17 cellular contexts compared by ENCODE assay signal in the genomic region with DNA sequence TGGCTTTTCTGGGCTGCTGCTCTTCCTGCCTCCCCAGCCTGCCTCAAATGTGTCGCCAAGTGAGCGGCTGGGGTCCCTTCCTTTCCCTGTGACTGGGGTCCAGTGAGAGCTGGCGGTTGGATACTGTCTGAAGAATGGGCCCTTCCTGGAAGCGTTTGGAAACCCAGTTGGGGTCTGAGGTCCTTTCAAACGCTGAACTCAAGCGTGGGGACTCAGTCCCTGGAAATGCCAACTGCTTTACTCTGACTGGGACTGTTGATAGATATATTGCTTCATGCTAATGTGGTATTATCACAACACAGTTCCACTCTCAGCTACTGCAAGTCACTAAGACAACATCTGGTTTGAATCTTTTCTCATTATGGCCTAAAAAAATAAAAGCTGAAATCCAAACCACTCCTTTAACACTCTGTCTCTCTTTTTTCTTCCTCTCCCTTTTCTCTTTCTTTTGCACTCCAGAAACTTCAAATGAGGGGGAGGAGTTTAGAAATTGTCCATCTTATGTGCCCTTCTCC.
"Had no signal": no experiment of that assay in that cellular context is flagged by ENCODE, and none has a peak within 500 bp of the region (broad histone marks: within the 10 kb centered on the region; RNA-seq: fewer than 3 reads in every experiment).

No MANE protein-coding gene starts in this region.

- H3K4me1 ChIP-seq: colonic mucosa, lower lobe of right lung, neural progenitor cell, spleen, upper lobe of right lung had no signal

- ATAC-seq: activated CD8-positive, alpha-beta T cell treated with anti-CD3 and anti-CD28 coated beads, Interleukin-2, amount 10 ng/mL, durations not matched to agents 7 days and 5 days; activated T-cell treated with anti-CD3 and anti-CD28 coated beads, Interleukin-2, amount 50 U/mL, for 72 hours; left cardiac atrium; lower lobe of right lung; sciatic nerve; upper lobe of right lung had no signal

- H3K27me3 ChIP-seq: colonic mucosa, neural progenitor cell, ovary, spleen, upper lobe of right lung had no signal

- H3K4me3 ChIP-seq: colonic mucosa, lower lobe of right lung, neural progenitor cell, ovary, spleen, upper lobe of right lung had no signal

- H3K9ac ChIP-seq: neural progenitor cell had no signal

- DNase-seq: activated CD4-positive, alpha-beta T cell treated with anti-CD3 and anti-CD28 coated beads, Interleukin-2, amount 10 ng/mL, durations not matched to agents 24 days and 14 days; activated CD4-positive, CD25-positive, alpha-beta regulatory T cell; activated CD8-positive, alpha-beta memory T cell treated with anti-CD3 and anti-CD28 coated beads, Interleukin-2, amount 50 U/mL, for 4 hours; activated CD8-positive, alpha-beta T cell treated with anti-CD3 and anti-CD28 coated beads, Interleukin-2, amount 10 ng/mL, durations not matched to agents 7 days and 5 days; activated gamma-delta T cell treated with Interleukin-2 at 50 U/mL for 16 hours; activated T-cell treated with anti-CD3 and anti-CD28 coated beads, Interleukin-2, amount 50 U/mL, for 72 hours; central memory CD4-positive, alpha-beta T cell; colonic mucosa; effector CD4-positive, alpha-beta T cell; left cardiac atrium; lower lobe of right lung; midbrain; ovary; spleen; upper lobe of right lung had no signal

- H3K36me3 ChIP-seq: colonic mucosa, lower lobe of right lung, neural progenitor cell, ovary, spleen, upper lobe of right lung had no signal

- H3K9me3 ChIP-seq: colonic mucosa, lower lobe of right lung, ovary, upper lobe of right lung had no signal
